8 cellular contexts compared by ENCODE assay signal in genomic region chr1:207868769-207869721, GRCh38. TPM values are rescaled to one million over a fixed set of nuclear protein-coding genes. Genes with fewer than 3 reads are reported as not detected.
DNase-seq lines count a peak whose midpoint lies in the region; ATAC-seq, FAIRE-seq and TF ChIP-seq lines count a peak whose summit lies in the region.

No MANE protein-coding gene starts in this region.

- H3K9me3 Mint-ChIP-seq in immature natural killer cell = no peaks in the 10 kb centered on the region

- TF ChIP-seq CTCF in WERI-Rb-1 (IDR thresholded peaks at IDR 0.05; ENCODE audit: low read depth, low read length) (peak; percentile 97), bronchial epithelial cell (IDR thresholded peaks at IDR 0.05; ENCODE audit: insufficient read depth, low read length, severe bottlenecking) (peak; percentile 71)

- H3K9me3 ChIP-seq in WERI-Rb-1 (ENCODE audit: severe bottlenecking) (no peaks in the 10 kb centered on the region), small intestine (ENCODE audit: control insufficient read depth, low read depth) (no peaks in the 10 kb centered on the region)

- 2 to 3% (median 3%) methylated on average over 66 to 87 of the region's 87 CpGs for whole genome bisulfite sequencing in small intestine, 3 donors

- H3K27ac Mint-ChIP-seq in immature natural killer cell = peak overlapping the region; percentile 89 to 94 (median 90)

- H3K27ac ChIP-seq in WERI-Rb-1 (peak overlapping the region; percentile 38), small intestine (ENCODE audit: low read depth in 1 of 2, low read length in 1 of 2) (peak overlapping the region; percentile 72 to 83)

- H3K4me3 ChIP-seq in WERI-Rb-1 (ENCODE audit: low read depth, low read length) = peak overlapping the region; percentile 70
- peak overlapping the region; percentile 66 for H3K4me3 ChIP-seq in bronchial epithelial cell (ENCODE audit: low read depth, low read length)
- peak overlapping the region; percentile 78 to 84 for H3K4me3 ChIP-seq in small intestine (ENCODE audit: low read depth in 1 of 2, low read length in 2 of 2)

- peaks cover 2 to 8% (median 5%) of the 10 kb centered on the region in 3 donors for H3K27me3 Mint-ChIP-seq in immature natural killer cell (ENCODE audit: low read depth in 3 of 3)

- H3K4me1 ChIP-seq in small intestine (ENCODE audit: control insufficient read depth in 2 of 2, insufficient read depth in 1 of 2, low read depth in 1 of 2, low read length in 1 of 2) = peaks cover 2 to 8% of the 10 kb centered on the region in 2 donors

- peaks cover 39 to 80% of the 10 kb centered on the region in 2 donors for H3K4me1 Mint-ChIP-seq in immature natural killer cell

- FAIRE-seq in bronchial epithelial cell (lab: Jason Lieb, UNC) (no peak), small intestine (lab: Jason Lieb, UNC) (no peak)

- peaks cover 3 to 19% (median 6%) of the 10 kb centered on the region in 3 donors for H3K36me3 Mint-ChIP-seq in immature natural killer cell

- ATAC-seq in HG02763 (IDR thresholded peaks at IDR 0.05; ENCODE audit: unreplicated experiment) = peak; percentile 60

- DNase-seq in SIG-M5 treated with dmso at 0.1 percent for 504 hours (lab: John Stamatoyannopoulos, UW; ENCODE audit: unreplicated experiment) (peak; percentile 50), SIG-M5 (lab: John Stamatoyannopoulos, UW) (no peak), NCI-H1694 (lab: John Stamatoyannopoulos, UW) (peak; percentile 23), WERI-Rb-1 (peak; percentile 91), bronchial epithelial cell (ENCODE audit: low read depth) (peak; percentile 81), immature natural killer cell (peak; percentile 78 to 80 (median 80)), small intestine (peak; percentile 75)

- H3K27me3 ChIP-seq in WERI-Rb-1 (ENCODE audit: insufficient read depth, low read depth, severe bottlenecking) = no peaks in the 10 kb centered on the region
- H3K27me3 ChIP-seq in bronchial epithelial cell (ENCODE audit: control insufficient read depth, insufficient read depth, low read length) = no peaks in the 10 kb centered on the region
- H3K27me3 ChIP-seq in small intestine (ENCODE audit: control insufficient read depth in 2 of 2, insufficient read depth in 2 of 2, low read length in 2 of 2) = no peaks in the 10 kb centered on the region

- H3K4me3 Mint-ChIP-seq in immature natural killer cell = peak overlapping the region; percentile 92 to 95 (median 94)

- peaks cover 38% of the 10 kb centered on the region for H3K36me3 ChIP-seq in WERI-Rb-1
- peaks cover 1% of the 10 kb centered on the region for H3K36me3 ChIP-seq in bronchial epithelial cell (ENCODE audit: control insufficient read depth, insufficient read depth, low read length)
- H3K36me3 ChIP-seq in small intestine (ENCODE audit: control insufficient read depth in 2 of 2, insufficient read depth in 2 of 2, low read length in 2 of 2) = no peaks in the 10 kb centered on the region

RNA-seq across cellular contexts. Expression of gene CD34, which starts 41.9 kb away (rescaled TPM):
- 0.13 TPM in 1 of 2 replicates, not detected in the other for total RNA-seq in bronchial epithelial cell
- polyA plus RNA-seq in immature natural killer cell = not detected
- polyA plus RNA-seq in small intestine = 10 to 100 TPM in 1 of 3 donors, 1 to 10 TPM in 2; 1.1 to 23.7 (median 1.4) TPM
